2 cellular contexts compared by ENCODE assay signal in genomic region chr5:57177479-57178156, GRCh38.
TF ChIP-seq lines count a peak whose summit lies in the region.

No MANE protein-coding gene starts in this region.

TF ChIP-seq in SK-N-SH, 30 proteins besides CTCF, POLR2A, EP300 and RAD21 (continued from another document):
- TF ChIP-seq USF1 (IDR thresholded peaks at IDR 0.05; ENCODE audit: borderline replicate concordance, low read depth) = no peak

TF ChIP-seq in SK-N-SH treated with all-trans-retinoic acid at 6 μM for 48 hours, 23 proteins besides CTCF, POLR2A, EP300 and RAD21 (continued from another document):
- no peak for TF ChIP-seq TSHZ2 (CRISPR knock-in tag; IDR thresholded peaks at IDR 0.05)
- no peak for TF ChIP-seq TOX (CRISPR knock-in tag; IDR thresholded peaks at IDR 0.05; ENCODE audit: borderline replicate concordance)
- TF ChIP-seq BACH2 (CRISPR knock-in tag; IDR thresholded peaks at IDR 0.05; ENCODE audit: borderline replicate concordance) = no peak
- no peak for TF ChIP-seq ISL1 (CRISPR knock-in tag; IDR thresholded peaks at IDR 0.05)
- no peak for TF ChIP-seq PATZ1 (CRISPR knock-in tag; IDR thresholded peaks at IDR 0.05; ENCODE audit: borderline replicate concordance)
- TF ChIP-seq PPARA (CRISPR knock-in tag; IDR thresholded peaks at IDR 0.05; ENCODE audit: borderline replicate concordance) = no peak
- TF ChIP-seq CSDC2 (CRISPR knock-in tag; IDR thresholded peaks at IDR 0.05) = no peak
- no peak for TF ChIP-seq ZNF70 (CRISPR knock-in tag; IDR thresholded peaks at IDR 0.05)
- no peak for TF ChIP-seq OSR1 (CRISPR knock-in tag; IDR thresholded peaks at IDR 0.05)
- TF ChIP-seq ZNF8 (CRISPR knock-in tag; IDR thresholded peaks at IDR 0.05) = no peak
- TF ChIP-seq ZFP30 (CRISPR knock-in tag; IDR thresholded peaks at IDR 0.05) = no peak
- no peak for TF ChIP-seq POU6F1 (CRISPR knock-in tag; IDR thresholded peaks at IDR 0.05; ENCODE audit: borderline replicate concordance, low read depth)
- no peak for TF ChIP-seq CSRNP3 (CRISPR knock-in tag; IDR thresholded peaks at IDR 0.05)
- no peak for TF ChIP-seq ESRRG (CRISPR knock-in tag; IDR thresholded peaks at IDR 0.05)
- no peak for TF ChIP-seq SNAI2 (CRISPR knock-in tag; IDR thresholded peaks at IDR 0.05)
